Comparison of ENCODE assay signal across 11 cellular contexts in genomic region chr16:89473791-89474414, GRCh38. TPM values are rescaled to one million over a fixed set of nuclear protein-coding genes. Genes with fewer than 3 reads are reported as not detected.
DNase-seq lines count a peak whose midpoint lies in the region; ATAC-seq and TF ChIP-seq lines count a peak whose summit lies in the region.
"Had no signal": no experiment of that assay in that cellular context is flagged by ENCODE, and none has a peak within 500 bp of the region (broad histone marks: within the 10 kb centered on the region; RNA-seq: fewer than 3 reads in every experiment).

No MANE protein-coding gene starts in this region.

- no peak for ATAC-seq in CD4-positive, CD25-positive, alpha-beta regulatory T cell (ENCODE audit: low read depth in 2 of 2)
- no peak for ATAC-seq in GM19351 (IDR thresholded peaks at IDR 0.05; ENCODE audit: unreplicated experiment)

- H3K36me3 Mint-ChIP-seq in CD4-positive, CD25-positive, alpha-beta regulatory T cell = peaks cover 12% of the 10 kb centered on the region
- no peaks in the 10 kb centered on the region for H3K36me3 Mint-ChIP-seq in mesothelial cell of epicardium

- no peak overlapping the region for H3K9ac ChIP-seq in mammary epithelial cell (ENCODE audit: insufficient read depth, low read length)

- in situ Hi-C loops in mammary epithelial cell (cut with MboI; ENCODE audit: low sequenced_read_pairs in 2 of 2) = no loop called here

- BruUV-seq in mammary epithelial cell (replicated peaks; lab: Mats Ljungman, UMichigan) = no TSS peak

- peaks cover 16% of the 10 kb centered on the region for H4K20me1 ChIP-seq in mammary epithelial cell (ENCODE audit: insufficient read depth, low read length)

- no peaks in the 10 kb centered on the region for H3K36me3 ChIP-seq in CD4-positive, CD25-positive, alpha-beta regulatory T cell (ENCODE audit: control insufficient read depth, insufficient read depth, low read length)
- H3K36me3 ChIP-seq in mammary epithelial cell (ENCODE audit: insufficient read depth, low read length) = no peaks in the 10 kb centered on the region
- H3K36me3 ChIP-seq: heart right ventricle had no signal

- 48% methylated on average over 7 of the region's 9 CpGs for WGBS in mammary epithelial cell (ENCODE audit: low coverage, missing lambda C conversion rate)

- peak in 1 of 3 donors; percentile 52 for DNase-seq in CD4-positive, CD25-positive, alpha-beta regulatory T cell
- DNase-seq in NCI-H226 (peak; percentile 14), mammary epithelial cell (peak; percentile 72), mesothelial cell of epicardium (ENCODE audit: low spot score in 2 of 2, unreplicated experiment in 2 of 2) (no peak), NCI-H1105 (lab: John Stamatoyannopoulos, UW) (no peak), DMS153 (lab: John Stamatoyannopoulos, UW) (no peak), NCI-H2227 (lab: John Stamatoyannopoulos, UW; ENCODE audit: unreplicated experiment) (no peak)
- DNase-seq: heart right ventricle, NCI-H774, posterior cingulate gyrus had no signal

- H3K79me2 ChIP-seq in mammary epithelial cell (ENCODE audit: insufficient read depth, low read length) = peaks cover 100% of the 10 kb centered on the region

- no peaks in the 10 kb centered on the region for H3K27me3 ChIP-seq in CD4-positive, CD25-positive, alpha-beta regulatory T cell (ENCODE audit: control insufficient read depth, insufficient read depth, low read length)
- no peaks in the 10 kb centered on the region for H3K27me3 ChIP-seq in mammary epithelial cell (ENCODE audit: insufficient read depth, low read length)
- H3K27me3 ChIP-seq: heart right ventricle had no signal

- CTCF ChIA-PET in mammary epithelial cell (lab: Charles Lee; ENCODE audit: low non-redundant PET) = no interaction called here

- no peak overlapping the region for H2AFZ ChIP-seq in mammary epithelial cell (ENCODE audit: low read depth, low read length)

- peak overlapping the region; percentile 64 for H3K4me3 ChIP-seq in CD4-positive, CD25-positive, alpha-beta regulatory T cell (ENCODE audit: low read depth, low read length)
- no peak overlapping the region for H3K4me3 ChIP-seq in mammary epithelial cell (replicated peaks in 1 of 3; ENCODE audit: insufficient read depth in 1 of 3, low read depth in 2 of 3, low read length in 3 of 3)
- H3K4me3 ChIP-seq: heart right ventricle had no signal

- dilution Hi-C loops in mammary epithelial cell (cut with HindIII; ENCODE audit: low sequenced_read_pairs) = loop anchor here (5.0 kb wide), 1 partner anchor 72 kb away; no protein-coding TSS in a partner anchor

- H3K27me3 Mint-ChIP-seq in CD4-positive, CD25-positive, alpha-beta regulatory T cell = no peaks in the 10 kb centered on the region
- H3K27me3 Mint-ChIP-seq in mesothelial cell of epicardium (ENCODE audit: low read depth) = no peaks in the 10 kb centered on the region

- H3K27ac Mint-ChIP-seq in CD4-positive, CD25-positive, alpha-beta regulatory T cell = peak overlapping the region; percentile 78 to 85 (median 82)
- H3K27ac Mint-ChIP-seq in mesothelial cell of epicardium = peak overlapping the region; percentile 76

- H3K4me3 Mint-ChIP-seq in CD4-positive, CD25-positive, alpha-beta regulatory T cell = peak overlapping the region; percentile 36 to 92 (median 81)
- no peak overlapping the region for H3K4me3 Mint-ChIP-seq in mesothelial cell of epicardium

- peak overlapping the region; percentile 3 for H3K4me2 ChIP-seq in mammary epithelial cell (ENCODE audit: insufficient read depth, low read depth, low read length)

- intact Hi-C loops in mammary epithelial cell (cut with micrococcal nuclease) = no loop called here

- H3K9me3 Mint-ChIP-seq in CD4-positive, CD25-positive, alpha-beta regulatory T cell = peaks cover 0 to 4% (median 0%) of the 10 kb centered on the region in 7 donors
- H3K9me3 Mint-ChIP-seq in mesothelial cell of epicardium = no peaks in the 10 kb centered on the region

- H3K27ac ChIP-seq in CD4-positive, CD25-positive, alpha-beta regulatory T cell (ENCODE audit: insufficient read depth, low read length, poor library complexity, severe bottlenecking) = no peak overlapping the region
- H3K27ac ChIP-seq in mammary epithelial cell (ENCODE audit: insufficient read depth, low read depth, low read length) = peak overlapping the region; percentile 93

- H3K4me1 ChIP-seq in CD4-positive, CD25-positive, alpha-beta regulatory T cell (ENCODE audit: control insufficient read depth, insufficient read depth, low read length, poor library complexity, severe bottlenecking) = peaks cover 86% of the 10 kb centered on the region
- peaks cover 78% of the 10 kb centered on the region for H3K4me1 ChIP-seq in mammary epithelial cell (ENCODE audit: insufficient read depth, low read length)

- TF ChIP-seq CTCF in mammary epithelial cell (conservative IDR thresholded peaks at IDR 0.05 in 1 of 2, IDR thresholded peaks at IDR 0.05 in 1 of 2; ENCODE audit: extremely low read depth in 1 of 2, insufficient read depth in 1 of 2, low read depth in 1 of 2, low read length in 2 of 2) = no peak
- no peak for TF ChIP-seq CTCF in mesothelial cell of epicardium (IDR thresholded peaks at IDR 0.05; ENCODE audit: unreplicated experiment)

- H3K4me1 Mint-ChIP-seq in CD4-positive, CD25-positive, alpha-beta regulatory T cell = peaks cover 35 to 90% (median 73%) of the 10 kb centered on the region in 4 donors
- peaks cover 49% of the 10 kb centered on the region for H3K4me1 Mint-ChIP-seq in mesothelial cell of epicardium

- H3K9me3 ChIP-seq in CD4-positive, CD25-positive, alpha-beta regulatory T cell (ENCODE audit: control insufficient read depth in 2 of 2, low read length in 2 of 2) = no peaks in the 10 kb centered on the region
- no peaks in the 10 kb centered on the region for H3K9me3 ChIP-seq in mammary epithelial cell (replicated peaks; ENCODE audit: insufficient read depth, low read length)
- H3K9me3 ChIP-seq: heart right ventricle had no signal

RNA-seq across cellular contexts. Expression of gene ANKRD11, which starts 16.5 kb away (rescaled TPM):
- total RNA-seq in CD4-positive, CD25-positive, alpha-beta regulatory T cell = 323 TPM
- 10 to 100 TPM in 3 of 4 donors, 1 to 10 TPM in 1; 8.7 to 19.4 (median 14.3) TPM for polyA plus RNA-seq in CD4-positive, CD25-positive, alpha-beta regulatory T cell
- total RNA-seq in mammary epithelial cell (100 to 1,000 TPM in 1 of 2 donors, 10 to 100 TPM in 1; 97.4 to 224 TPM), mesothelial cell of epicardium (230 to 247 TPM (median 233 TPM) in 3 replicates)
- polyA plus RNA-seq in mammary epithelial cell = 48.1 TPM
- 113 TPM for polyA minus RNA-seq in mammary epithelial cell

RNA-seq across cellular contexts. Expression of gene SPG7, which starts 34.3 kb away (rescaled TPM):
- total RNA-seq in CD4-positive, CD25-positive, alpha-beta regulatory T cell = 184 TPM
- 10 to 100 TPM; 34.4 to 41.4 (median 38.1) TPM for polyA plus RNA-seq in CD4-positive, CD25-positive, alpha-beta regulatory T cell
- total RNA-seq in mammary epithelial cell (100 to 1,000 TPM in 1 of 2 donors, 10 to 100 TPM in 1; 91.9 to 102 TPM), mesothelial cell of epicardium (186 to 199 TPM (median 187 TPM) in 3 replicates)
- polyA plus RNA-seq in mammary epithelial cell = 49.6 TPM
- polyA minus RNA-seq in mammary epithelial cell = 86.2 TPM

Comparison
In these comparisons a context has a peak if more than half of its experiments do, and no peak if none do; other contexts are left out.
1. DNase-seq: peak in NCI-H226 (single experiment) and mammary epithelial cell (single experiment); none in mesothelial cell of epicardium (0 of 2), NCI-H1105 (single experiment), DMS153 (single experiment) and NCI-H2227 (single experiment).